1 cellular context compared by ENCODE assay signal in the genomic region with DNA sequence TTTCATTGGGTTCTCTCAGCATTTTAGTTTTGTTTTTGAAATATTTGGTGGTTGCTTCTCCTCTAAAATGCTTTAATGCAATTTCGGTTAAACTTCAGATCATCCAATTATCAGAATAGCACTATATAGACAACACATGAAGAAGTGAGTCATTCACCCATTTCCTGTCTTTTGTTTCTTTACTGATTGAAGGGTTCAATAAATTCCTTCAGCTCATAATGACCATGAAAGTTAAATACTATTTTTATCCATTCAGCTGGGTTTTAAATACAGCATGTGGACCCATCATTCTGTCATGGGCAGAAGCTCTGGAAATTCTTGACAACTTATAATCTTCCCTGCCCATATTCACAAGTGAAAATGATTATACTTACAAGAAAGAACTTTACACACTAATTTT.
TF ChIP-seq lines count a peak whose summit lies in the region.

No MANE protein-coding gene starts in this region.

TF ChIP-seq in SK-N-SH, 30 proteins besides CTCF, POLR2A, EP300 and RAD21 (continued from another document):
- TF ChIP-seq, protein P1, sequence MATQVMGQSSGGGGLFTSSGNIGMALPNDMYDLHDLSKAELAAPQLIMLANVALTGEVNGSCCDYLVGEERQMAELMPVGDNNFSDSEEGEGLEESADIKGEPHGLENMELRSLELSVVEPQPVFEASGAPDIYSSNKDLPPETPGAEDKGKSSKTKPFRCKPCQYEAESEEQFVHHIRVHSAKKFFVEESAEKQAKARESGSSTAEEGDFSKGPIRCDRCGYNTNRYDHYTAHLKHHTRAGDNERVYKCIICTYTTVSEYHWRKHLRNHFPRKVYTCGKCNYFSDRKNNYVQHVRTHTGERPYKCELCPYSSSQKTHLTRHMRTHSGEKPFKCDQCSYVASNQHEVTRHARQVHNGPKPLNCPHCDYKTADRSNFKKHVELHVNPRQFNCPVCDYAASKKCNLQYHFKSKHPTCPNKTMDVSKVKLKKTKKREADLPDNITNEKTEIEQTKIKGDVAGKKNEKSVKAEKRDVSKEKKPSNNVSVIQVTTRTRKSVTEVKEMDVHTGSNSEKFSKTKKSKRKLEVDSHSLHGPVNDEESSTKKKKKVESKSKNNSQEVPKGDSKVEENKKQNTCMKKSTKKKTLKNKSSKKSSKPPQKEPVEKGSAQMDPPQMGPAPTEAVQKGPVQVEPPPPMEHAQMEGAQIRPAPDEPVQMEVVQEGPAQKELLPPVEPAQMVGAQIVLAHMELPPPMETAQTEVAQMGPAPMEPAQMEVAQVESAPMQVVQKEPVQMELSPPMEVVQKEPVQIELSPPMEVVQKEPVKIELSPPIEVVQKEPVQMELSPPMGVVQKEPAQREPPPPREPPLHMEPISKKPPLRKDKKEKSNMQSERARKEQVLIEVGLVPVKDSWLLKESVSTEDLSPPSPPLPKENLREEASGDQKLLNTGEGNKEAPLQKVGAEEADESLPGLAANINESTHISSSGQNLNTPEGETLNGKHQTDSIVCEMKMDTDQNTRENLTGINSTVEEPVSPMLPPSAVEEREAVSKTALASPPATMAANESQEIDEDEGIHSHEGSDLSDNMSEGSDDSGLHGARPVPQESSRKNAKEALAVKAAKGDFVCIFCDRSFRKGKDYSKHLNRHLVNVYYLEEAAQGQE (IDR thresholded peaks at IDR 0.05; ENCODE audit: low read depth, low read length), result no peak
- peak; percentile 32; the same call in 1 of the 2 replicates for TF ChIP-seq FOSL2 (IDR thresholded peaks at IDR 0.05; ENCODE audit: borderline replicate concordance, low read depth)
- no peak for TF ChIP-seq RXRA (IDR thresholded peaks at IDR 0.05; ENCODE audit: borderline replicate concordance, low read depth)
- TF ChIP-seq NFIC (IDR thresholded peaks at IDR 0.05; ENCODE audit: borderline replicate concordance), result no peak
- TF ChIP-seq JUND (IDR thresholded peaks at IDR 0.05), result peak; percentile 29; the same call in 1 of the 2 replicates
- TF ChIP-seq, protein P2, sequence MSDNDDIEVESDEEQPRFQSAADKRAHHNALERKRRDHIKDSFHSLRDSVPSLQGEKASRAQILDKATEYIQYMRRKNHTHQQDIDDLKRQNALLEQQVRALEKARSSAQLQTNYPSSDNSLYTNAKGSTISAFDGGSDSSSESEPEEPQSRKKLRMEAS (IDR thresholded peaks at IDR 0.05; ENCODE audit: low read depth), result no peak
TF ChIP-seq in SK-N-SH: peak in this region for 2.
